7 cellular contexts compared by ENCODE assay signal in the genomic region with DNA sequence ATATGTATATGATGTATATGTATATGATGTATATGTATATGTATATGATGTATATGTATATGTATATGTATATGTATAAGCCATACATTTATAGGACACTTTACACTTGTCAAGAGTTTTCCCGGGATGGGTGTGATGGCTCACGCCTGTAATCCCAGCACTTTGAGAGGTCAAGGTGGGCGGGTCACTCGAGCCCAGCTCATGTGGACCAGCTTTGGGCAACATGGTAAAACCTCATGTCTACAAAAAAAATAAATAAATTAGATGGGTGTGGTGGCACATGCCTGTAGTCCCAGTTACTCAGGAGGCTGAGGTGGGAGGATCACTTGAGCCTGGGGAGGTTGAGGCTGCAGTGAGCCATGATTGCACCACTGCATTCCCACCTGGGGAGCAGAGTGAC. TPM values are rescaled to one million over a fixed set of nuclear protein-coding genes. Genes with fewer than 3 reads are reported as not detected.
A peak's percentile ranks its signal among the peaks of the same experiment; 100 is the strongest.
DNase-seq lines count a peak whose midpoint lies in the region; ATAC-seq and TF ChIP-seq lines count a peak whose summit lies in the region.
"Not testable (repeated sequence)": the region's sequence is repeated elsewhere in the genome, so short reads cannot be mapped to it uniquely, and the experiment has no call there.

No MANE protein-coding gene starts in this region.

- intact Hi-C loops in dorsolateral prefrontal cortex (cut with DNase I) (loop anchor here in 1 of 2 donors (5.0 kb wide), 1 partner anchor 92 kb away; no protein-coding TSS in a partner anchor), posterior vena cava (cut with DNase I) (loop anchor here (10.0 kb wide), 2 partner anchors 60 to 90 kb away; no protein-coding TSS in a partner anchor), tibial artery (cut with DNase I; ENCODE audit: low total_unique reads) (loop anchor here (10.0 kb wide), 2 partner anchors 90 to 150 kb away; a partner anchor contains a TSS)

- H3K27me3 ChIP-seq in GM23338 (ENCODE audit: insufficient read depth), result peaks cover 39% of the 10 kb centered on the region
- H3K27me3 ChIP-seq in dorsolateral prefrontal cortex; liver (ENCODE audit: control insufficient read depth in 4 of 4, insufficient read depth in 4 of 4, low read length in 3 of 4); tibial artery: not testable (repeated sequence)

- H3K9me3 Mint-ChIP-seq in GM23338; activated naive CD4-positive, alpha-beta T cell treated with anti-CD3 and anti-CD28 coated beads, Interleukin-2, amount 50 U/mL, for 24 hours: not testable (repeated sequence)

- not testable (repeated sequence) for TF ChIP-seq CTCF in GM23338 (conservative IDR thresholded peaks at IDR 0.05; ENCODE audit: low read depth in 2 of 2); VCaP (conservative IDR thresholded peaks at IDR 0.05); dorsolateral prefrontal cortex (IDR thresholded peaks at IDR 0.05 in 54 of 56, conservative IDR thresholded peaks at IDR 0.05 in 2 of 56; ENCODE audit: low read depth in 1 of 56, partially characterized antibody in 56 of 56); liver (IDR thresholded peaks at IDR 0.05; ENCODE audit: low read depth, low read length, missing input control); tibial artery (IDR thresholded peaks at IDR 0.05)

- H3K27me3 Mint-ChIP-seq in GM23338 (ENCODE audit: insufficient read depth, low read depth, poor library complexity), result peaks cover 38% of the 10 kb centered on the region
- not testable (repeated sequence) for H3K27me3 Mint-ChIP-seq in activated naive CD4-positive, alpha-beta T cell treated with anti-CD3 and anti-CD28 coated beads, Interleukin-2, amount 50 U/mL, for 24 hours

- not testable (repeated sequence) for H3K79me2 ChIP-seq in GM23338 (replicated peaks; ENCODE audit: insufficient read depth)

- WGBS in liver, result 44% methylated on average over 4 of the region's 4 CpGs

- H3K4me2 ChIP-seq in GM23338, result peak overlapping the region; percentile 99; the same call in 1 of the 2 replicates

- not testable (repeated sequence) for H3K36me3 ChIP-seq in GM23338 (ENCODE audit: insufficient read depth); liver (ENCODE audit: control insufficient read depth in 4 of 4, insufficient read depth in 3 of 4, low read depth in 1 of 4, low read length in 3 of 4); tibial artery

- H3K9ac ChIP-seq in liver (ENCODE audit: low read depth in 1 of 2, low read length in 2 of 2), result not testable (repeated sequence)

- H3K36me3 Mint-ChIP-seq in GM23338 (ENCODE audit: low read depth); activated naive CD4-positive, alpha-beta T cell treated with anti-CD3 and anti-CD28 coated beads, Interleukin-2, amount 50 U/mL, for 24 hours: not testable (repeated sequence)

- not testable (repeated sequence) for H3K4me3 ChIP-seq in GM23338; liver (ENCODE audit: low read depth in 1 of 3, low read length in 3 of 3)
- H3K4me3 ChIP-seq in dorsolateral prefrontal cortex, result peak overlapping the region in 37 of 59 donors; percentile 57 to 91 (median 81)
- H3K4me3 ChIP-seq in tibial artery, result peak overlapping the region; percentile 79 to 88

- peaks cover 11% of the 10 kb centered on the region for H3K4me1 ChIP-seq in GM23338 (ENCODE audit: insufficient read depth)
- peaks cover 22 to 59% (median 41%) of the 10 kb centered on the region in 4 donors for H3K4me1 ChIP-seq in liver (ENCODE audit: control insufficient read depth in 4 of 4, insufficient read depth in 4 of 4, low read length in 3 of 4)
- H3K4me1 ChIP-seq in tibial artery, result peaks cover 0 to 35% (median 24%) of the 10 kb centered on the region in 4 donors

- H3K27ac ChIP-seq in GM23338 (ENCODE audit: low read depth), result not testable (repeated sequence)
- H3K27ac ChIP-seq in VCaP (peak overlapping the region; percentile 97), dorsolateral prefrontal cortex (peak overlapping the region in 10 of 59 donors; percentile 25 to 92 (median 70)), liver (ENCODE audit: low read depth in 1 of 2, low read length in 2 of 2) (peak overlapping the region; percentile 98 to 99), tibial artery (peak overlapping the region; percentile 87 to 94)

- H3F3A ChIP-seq in GM23338 (replicated peaks; ENCODE audit: low read depth), result not testable (repeated sequence)

- not testable (repeated sequence) for DNase-seq in GM23338 (ENCODE audit: low spot score); dorsolateral prefrontal cortex
- DNase-seq in posterior vena cava (ENCODE audit: low spot score), result peak; percentile 74
- DNase-seq in tibial artery, result peak; percentile 45 to 76

- not testable (repeated sequence) for H3K9me3 ChIP-seq in liver (ENCODE audit: control insufficient read depth in 4 of 4, low read length in 3 of 4); tibial artery

- not testable (repeated sequence) for H4K20me1 ChIP-seq in GM23338 (replicated peaks; ENCODE audit: insufficient read depth)

- H3K4me1 Mint-ChIP-seq in GM23338, result not testable (repeated sequence)
- peaks cover 37% of the 10 kb centered on the region for H3K4me1 Mint-ChIP-seq in activated naive CD4-positive, alpha-beta T cell treated with anti-CD3 and anti-CD28 coated beads, Interleukin-2, amount 50 U/mL, for 24 hours

- not testable (repeated sequence) for ATAC-seq in GM23338

- H3K9me2 ChIP-seq in GM23338 (ENCODE audit: insufficient read depth), result not testable (repeated sequence)

- H3K4me3 Mint-ChIP-seq in GM23338, result peak overlapping the region; percentile 83
- peak overlapping the region; percentile 97 for H3K4me3 Mint-ChIP-seq in activated naive CD4-positive, alpha-beta T cell treated with anti-CD3 and anti-CD28 coated beads, Interleukin-2, amount 50 U/mL, for 24 hours

- not testable (repeated sequence) for TF ChIP-seq RAD21 in liver (IDR thresholded peaks at IDR 0.05)

- not testable (repeated sequence) for H2AFZ ChIP-seq in GM23338

- not testable (repeated sequence) for H3K27ac Mint-ChIP-seq in GM23338; activated naive CD4-positive, alpha-beta T cell treated with anti-CD3 and anti-CD28 coated beads, Interleukin-2, amount 50 U/mL, for 24 hours

RNA-seq across cellular contexts. Expression of a gene that starts 2.4 kb away (rescaled TPM):
- total RNA-seq in GM23338 (2014; rRNA removed; shearing (Covaris generic)), result 11.4 and 14.9 TPM in 2 replicates
- polyA plus RNA-seq in GM23338 (2016; fragmentation: Nextera tagmentation; extraction: Ambion mirVana) (6.3 and 9.1 TPM in 2 replicates), liver (10 to 100 TPM; 11.5 to 22.2 TPM)
- total RNA-seq in dorsolateral prefrontal cortex (100 to 1,000 TPM in 3 of 120 experiments, 10 to 100 TPM in 117; 39.2 to 105 (median 77.5) TPM), liver (10 to 100 TPM in 1 of 2 donors, 1 to 10 TPM in 1; 3.6 to 25.1 TPM), posterior vena cava (10 to 100 TPM; 91.8 to 94.2 TPM)
